ENCODE assay signal across 8 cellular contexts in the genomic region with DNA sequence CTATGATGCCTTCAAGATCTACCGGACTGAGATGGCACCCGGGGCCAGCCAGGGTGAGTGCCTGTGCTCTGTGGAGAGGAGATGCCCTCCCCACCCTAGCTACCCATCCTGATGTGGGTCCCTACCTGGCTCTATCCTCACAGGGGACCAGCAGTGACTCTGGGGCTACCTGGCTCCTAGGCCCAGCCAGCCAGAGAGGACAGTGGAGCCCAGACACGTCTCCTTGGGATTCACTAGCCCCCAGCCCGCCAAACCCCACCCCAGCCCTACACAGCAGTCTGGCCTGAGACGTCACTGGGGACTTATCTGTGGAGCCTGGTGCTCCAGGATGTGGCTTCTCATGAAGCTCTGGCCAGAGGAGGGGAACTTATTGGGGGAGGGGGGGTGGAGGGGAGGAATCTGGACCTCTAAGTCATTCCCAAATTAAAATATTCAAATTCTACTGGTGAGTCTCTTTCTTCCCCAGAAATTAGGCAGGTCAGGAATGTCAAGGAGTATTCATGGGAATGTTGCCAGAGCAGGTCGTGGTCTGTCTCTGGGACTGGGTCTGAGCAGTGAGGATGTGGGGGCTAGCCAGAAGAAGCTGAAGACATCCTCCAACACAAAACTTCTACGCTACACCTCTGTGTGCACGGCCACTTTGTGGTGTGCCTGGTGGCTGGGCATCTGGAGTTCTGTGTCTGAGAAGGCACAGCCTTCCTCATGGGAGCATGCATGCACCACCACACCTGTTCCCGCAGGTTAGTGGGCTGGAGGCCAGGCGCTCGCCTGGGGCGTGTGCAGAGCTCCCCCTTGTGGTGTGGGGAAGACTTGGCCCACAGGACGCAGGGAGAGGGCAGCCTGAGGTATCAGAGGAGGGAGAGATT. TPM values are rescaled to one million over a fixed set of nuclear protein-coding genes. Genes with fewer than 3 reads are reported as not detected.
DNase-seq lines count a peak whose midpoint lies in the region; ATAC-seq, FAIRE-seq and TF ChIP-seq lines count a peak whose summit lies in the region.

No MANE protein-coding gene starts in this region.

- TF ChIP-seq POLR2A in A549 (IDR thresholded peaks at IDR 0.05; ENCODE audit: low read length) = no peak

- POLR2A ChIA-PET in A549 (lab: Yijun Ruan, JAX) = interaction anchor here (1.6 kb wide), 1 partner anchor 53 kb away, joined by 4 read pairs; no protein-coding TSS in a partner anchor
- POLR2A ChIA-PET in activated CD8-positive, alpha-beta T cell treated with anti-CD3 and anti-CD28 coated beads for 36 hours (lab: Charles Lee) = interaction anchor here (1.3 to 2.5 kb wide), 2 partner anchors 33 to 53 kb away, joined by 3 to 11 read pairs; no protein-coding TSS in a partner anchor
- POLR2A ChIA-PET in naive thymus-derived CD8-positive, alpha-beta T cell (lab: Charles Lee) = interaction anchor here (1.3 to 1.8 kb wide), 2 partner anchors 53 to 58 kb away, joined by 4 to 8 read pairs; partner anchors contain the start of gene PABPN1

- peak; percentile 84 to 89 for TF ChIP-seq RAD21 in A549 (conservative IDR thresholded peaks at IDR 0.05 in 1 of 2, IDR thresholded peaks at IDR 0.05 in 1 of 2)

- no peak overlapping the region for H3K4me3 Mint-ChIP-seq in activated CD8-positive, alpha-beta T cell treated with anti-CD3 and anti-CD28 coated beads for 36 hours
- H3K4me3 Mint-ChIP-seq in effector memory CD8-positive, alpha-beta T cell = no peak overlapping the region
- no peak overlapping the region for H3K4me3 Mint-ChIP-seq in naive thymus-derived CD8-positive, alpha-beta T cell

- no peak overlapping the region for H3K4me2 ChIP-seq in A549

- WGBS in A549 (ENCODE audit: missing lambda C conversion rate) = 5% methylated on average over 9 of the region's 13 CpGs

- H3K9me3 Mint-ChIP-seq in activated CD8-positive, alpha-beta T cell treated with anti-CD3 and anti-CD28 coated beads for 36 hours = no peaks in the 10 kb centered on the region
- H3K9me3 Mint-ChIP-seq in effector memory CD8-positive, alpha-beta T cell = no peaks in the 10 kb centered on the region
- no peaks in the 10 kb centered on the region for H3K9me3 Mint-ChIP-seq in naive thymus-derived CD8-positive, alpha-beta T cell

- DNase-seq in A549 (ENCODE audit: low read depth in 1 of 2, low spot score in 1 of 2) (peak; percentile 46 to 62), GM13977 (ENCODE audit: low spot score) (peak; percentile 84), NCI-H2196 treated with DMSO at 0.1 percent for 48 hours (lab: John Stamatoyannopoulos, UW; ENCODE audit: unreplicated experiment) (peak; percentile 40)
- DNase-seq in activated CD8-positive, alpha-beta T cell treated with anti-CD3 and anti-CD28 coated beads for 36 hours = peak; percentile 67
- DNase-seq in effector memory CD8-positive, alpha-beta T cell = peak; percentile 56 to 62 (median 59)
- peak; percentile 47 to 84 (median 66) for DNase-seq in naive thymus-derived CD8-positive, alpha-beta T cell
- DNase-seq in stimulated activated naive CD8-positive, alpha-beta T cell treated with anti-CD3 and anti-CD28 coated beads, Interleukin-15, Interleukin-2, amounts not matched to agents 100 U/mL and 50 U/mL, for 24 hours = peak; percentile 72

- peak; percentile 75 to 91; a peak in 4 of 6 replicates for ATAC-seq in A549
- ATAC-seq in activated CD8-positive, alpha-beta T cell treated with anti-CD3 and anti-CD28 coated beads for 36 hours = peak; percentile 93
- ATAC-seq in effector memory CD8-positive, alpha-beta T cell (replicated peaks) = peak; percentile 82
- ATAC-seq in naive thymus-derived CD8-positive, alpha-beta T cell = peak; percentile 88 to 100
- peak; percentile 74 for ATAC-seq in stimulated activated naive CD8-positive, alpha-beta T cell treated with anti-CD3 and anti-CD28 coated beads, Interleukin-15, Interleukin-2, amounts not matched to agents 100 U/mL and 50 U/mL, for 24 hours
- no peak for ATAC-seq in HG02571 (IDR thresholded peaks at IDR 0.05; ENCODE audit: unreplicated experiment)

- no peak for TF ChIP-seq EP300 in A549 (IDR thresholded peaks at IDR 0.05)

- CTCF ChIA-PET in A549 (lab: Yijun Ruan, JAX) = interaction anchor here (0.6 to 11.1 kb wide), 49 partner anchors 11 to 512 kb away, joined by 3 to 186 read pairs (median 4); partner anchors contain the start of genes BCL2L2, MYH7, PABPN1 and SLC22A17
- CTCF ChIA-PET in activated CD8-positive, alpha-beta T cell treated with anti-CD3 and anti-CD28 coated beads for 36 hours (lab: Charles Lee) = interaction anchor here (0.8 to 4.5 kb wide), 47 partner anchors 9 to 393 kb away, joined by 3 to 86 read pairs (median 5); partner anchors contain the start of genes AP1G2, HOMEZ, PABPN1 and PPP1R3E

- no peaks in the 10 kb centered on the region for H3K9me3 ChIP-seq in A549

- no peak overlapping the region for H3K27ac ChIP-seq in A549

- intact Hi-C loops in activated CD8-positive, alpha-beta T cell treated with anti-CD3 and anti-CD28 coated beads for 36 hours (cut with micrococcal nuclease) = loop anchor here (2.0 to 10.0 kb wide), 2 partner anchors 51 to 115 kb away; no protein-coding TSS in a partner anchor

- peak; percentile 86 for TF ChIP-seq CTCF in A549 (IDR thresholded peaks at IDR 0.05)
- TF ChIP-seq CTCF in GM13977 (IDR thresholded peaks at IDR 0.05; ENCODE audit: extremely low read depth, insufficient read depth, missing control alignments) = peak; percentile 97
- TF ChIP-seq CTCF in activated CD8-positive, alpha-beta T cell treated with anti-CD3 and anti-CD28 coated beads for 36 hours (IDR thresholded peaks at IDR 0.05) = peak; percentile 91

- in situ Hi-C loops in GM13977 (cut with MboI; ENCODE audit: low pct_unique_long_range_greater_than_20kb, low sequenced_read_pairs, unreplicated experiment) = no loop called here

- no peak for FAIRE-seq in A549 (lab: Jason Lieb, UNC)

- no peaks in the 10 kb centered on the region for H3K4me1 ChIP-seq in A549

- no peak overlapping the region for H3K4me3 ChIP-seq in A549

- no peak overlapping the region for H3K27ac Mint-ChIP-seq in activated CD8-positive, alpha-beta T cell treated with anti-CD3 and anti-CD28 coated beads for 36 hours
- H3K27ac Mint-ChIP-seq in effector memory CD8-positive, alpha-beta T cell = no peak overlapping the region
- H3K27ac Mint-ChIP-seq in naive thymus-derived CD8-positive, alpha-beta T cell = no peak overlapping the region

- no peaks in the 10 kb centered on the region for H3K27me3 Mint-ChIP-seq in activated CD8-positive, alpha-beta T cell treated with anti-CD3 and anti-CD28 coated beads for 36 hours
- H3K27me3 Mint-ChIP-seq in effector memory CD8-positive, alpha-beta T cell = peaks cover 26 to 66% of the 10 kb centered on the region in 2 donors
- H3K27me3 Mint-ChIP-seq in naive thymus-derived CD8-positive, alpha-beta T cell = peaks cover 0 to 36% (median 10%) of the 10 kb centered on the region in 5 donors

- H3K36me3 Mint-ChIP-seq in activated CD8-positive, alpha-beta T cell treated with anti-CD3 and anti-CD28 coated beads for 36 hours (ENCODE audit: low read depth) = no peaks in the 10 kb centered on the region
- no peaks in the 10 kb centered on the region for H3K36me3 Mint-ChIP-seq in effector memory CD8-positive, alpha-beta T cell (ENCODE audit: insufficient read depth)
- H3K36me3 Mint-ChIP-seq in naive thymus-derived CD8-positive, alpha-beta T cell = no peaks in the 10 kb centered on the region

- H3K4me1 Mint-ChIP-seq in activated CD8-positive, alpha-beta T cell treated with anti-CD3 and anti-CD28 coated beads for 36 hours (ENCODE audit: low read depth) = no peaks in the 10 kb centered on the region
- no peaks in the 10 kb centered on the region for H3K4me1 Mint-ChIP-seq in effector memory CD8-positive, alpha-beta T cell (ENCODE audit: low read depth in 2 of 2)
- H3K4me1 Mint-ChIP-seq in naive thymus-derived CD8-positive, alpha-beta T cell = peaks cover 0 to 2% (median 0%) of the 10 kb centered on the region in 4 donors

RNA-seq across cellular contexts. Expression of gene CMTM5, which starts 2.7 kb away (rescaled TPM):
- polyA plus RNA-seq in A549 (2011; rRNA removed) = not detected in 2 replicates
- polyA plus RNA-seq in A549 (2012; cell fraction: cytosol; rRNA removed) = not detected in 2 replicates
- not detected in 2 replicates for polyA plus RNA-seq in A549 (2012; cell fraction: nucleus; rRNA removed)
- not detected in 3 replicates for polyA plus RNA-seq in A549 (2017; fragmentation: RNase III; extraction: RNeasy Plus Mini Kit Qiagen cat#74134 plus additional on column Dnase treatment)
- polyA minus RNA-seq in A549 (2011; rRNA and poly(A)+ RNA removed) = not detected in 2 replicates
- not detected for total RNA-seq in activated CD8-positive, alpha-beta T cell treated with anti-CD3 and anti-CD28 coated beads for 36 hours
- not detected for total RNA-seq in naive thymus-derived CD8-positive, alpha-beta T cell
- not detected for polyA plus RNA-seq in naive thymus-derived CD8-positive, alpha-beta T cell

RNA-seq across cellular contexts. Expression of gene IL25, which starts 7.0 kb away (rescaled TPM):
- polyA plus RNA-seq in A549 (2011; rRNA removed) (not detected in 2 replicates), A549 (2017; fragmentation: RNase III; extraction: RNeasy Plus Mini Kit Qiagen cat#74134 plus additional on column Dnase treatment) (not detected in 3 replicates)
- not detected in 2 replicates for polyA plus RNA-seq in A549 (2012; cell fraction: cytosol; rRNA removed)
- not detected in 2 replicates for polyA plus RNA-seq in A549 (2012; cell fraction: nucleus; rRNA removed)
- polyA minus RNA-seq in A549 (2011; rRNA and poly(A)+ RNA removed) = not detected in 2 replicates
- not detected for total RNA-seq in activated CD8-positive, alpha-beta T cell treated with anti-CD3 and anti-CD28 coated beads for 36 hours
- not detected for total RNA-seq in naive thymus-derived CD8-positive, alpha-beta T cell
- not detected for polyA plus RNA-seq in naive thymus-derived CD8-positive, alpha-beta T cell

RNA-seq across cellular contexts. Expression of gene EFS, which starts 14.6 kb away (rescaled TPM):
- polyA plus RNA-seq in A549 (2011; rRNA removed) (not detected in 2 replicates), A549 (2017; fragmentation: RNase III; extraction: RNeasy Plus Mini Kit Qiagen cat#74134 plus additional on column Dnase treatment) (not detected in 3 replicates)
- not detected in 2 replicates for polyA plus RNA-seq in A549 (2012; cell fraction: cytosol; rRNA removed)
- polyA plus RNA-seq in A549 (2012; cell fraction: nucleus; rRNA removed) = not detected in 2 replicates
- polyA minus RNA-seq in A549 (2011; rRNA and poly(A)+ RNA removed) = not detected in 2 replicates
- not detected for total RNA-seq in activated CD8-positive, alpha-beta T cell treated with anti-CD3 and anti-CD28 coated beads for 36 hours
- not detected for total RNA-seq in naive thymus-derived CD8-positive, alpha-beta T cell
- polyA plus RNA-seq in naive thymus-derived CD8-positive, alpha-beta T cell = not detected

RNA-seq across cellular contexts. Expression of gene SLC22A17, which starts 26.9 kb away (rescaled TPM):
- polyA plus RNA-seq in A549 (2011; rRNA removed) = 3.5 and 4.6 TPM in 2 replicates
- polyA plus RNA-seq in A549 (2012; cell fraction: cytosol; rRNA removed) = 4.1 and 5.6 TPM in 2 replicates
- 23.6 and 27.7 TPM in 2 replicates for polyA plus RNA-seq in A549 (2012; cell fraction: nucleus; rRNA removed)
- 6.3 to 9.6 TPM (median 8.4 TPM) in 3 replicates for polyA plus RNA-seq in A549 (2017; fragmentation: RNase III; extraction: RNeasy Plus Mini Kit Qiagen cat#74134 plus additional on column Dnase treatment)
- 3.5 and 4.2 TPM in 2 replicates for polyA minus RNA-seq in A549 (2011; rRNA and poly(A)+ RNA removed)
- 1 to 10 TPM; 2.3 TPM for total RNA-seq in activated CD8-positive, alpha-beta T cell treated with anti-CD3 and anti-CD28 coated beads for 36 hours
- total RNA-seq in naive thymus-derived CD8-positive, alpha-beta T cell = 10 to 100 TPM; 20.8 to 22.6 TPM
- polyA plus RNA-seq in naive thymus-derived CD8-positive, alpha-beta T cell = 1 to 10 TPM; 3.9 to 9.6 (median 5.5) TPM

RNA-seq across cellular contexts. Expression of gene MYH6, which starts 28.5 kb away (rescaled TPM):
- polyA plus RNA-seq in A549 (2011; rRNA removed) (not detected in 2 replicates), A549 (2017; fragmentation: RNase III; extraction: RNeasy Plus Mini Kit Qiagen cat#74134 plus additional on column Dnase treatment) (not detected in 3 replicates)
- polyA plus RNA-seq in A549 (2012; cell fraction: cytosol; rRNA removed) = not detected in 2 replicates
- polyA plus RNA-seq in A549 (2012; cell fraction: nucleus; rRNA removed) = not detected in 2 replicates
- not detected in 2 replicates for polyA minus RNA-seq in A549 (2011; rRNA and poly(A)+ RNA removed)
- not detected for total RNA-seq in activated CD8-positive, alpha-beta T cell treated with anti-CD3 and anti-CD28 coated beads for 36 hours
- total RNA-seq in naive thymus-derived CD8-positive, alpha-beta T cell = not detected
- polyA plus RNA-seq in naive thymus-derived CD8-positive, alpha-beta T cell = not detected
